Comparison of ENCODE assay signal across 1 cellular context in genomic region chr12:123024819-123025391, GRCh38.
TF ChIP-seq lines count a peak whose summit lies in the region.

No MANE protein-coding gene starts in this region.

TF ChIP-seq in HepG2, 621 proteins besides CTCF, POLR2A, EP300 and RAD21:
- TF ChIP-seq RAD51 (IDR thresholded peaks at IDR 0.05; ENCODE audit: borderline replicate concordance) (no peak), DNMT3B (CRISPR knock-in tag; conservative IDR thresholded peaks at IDR 0.05) (no peak), RFX1 (IDR thresholded peaks at IDR 0.05) (0 out of 2 replicates have a peak, but pooled peaks have one; percentile 13)
